ENCODE assay signal across 17 cellular contexts in the genomic region with DNA sequence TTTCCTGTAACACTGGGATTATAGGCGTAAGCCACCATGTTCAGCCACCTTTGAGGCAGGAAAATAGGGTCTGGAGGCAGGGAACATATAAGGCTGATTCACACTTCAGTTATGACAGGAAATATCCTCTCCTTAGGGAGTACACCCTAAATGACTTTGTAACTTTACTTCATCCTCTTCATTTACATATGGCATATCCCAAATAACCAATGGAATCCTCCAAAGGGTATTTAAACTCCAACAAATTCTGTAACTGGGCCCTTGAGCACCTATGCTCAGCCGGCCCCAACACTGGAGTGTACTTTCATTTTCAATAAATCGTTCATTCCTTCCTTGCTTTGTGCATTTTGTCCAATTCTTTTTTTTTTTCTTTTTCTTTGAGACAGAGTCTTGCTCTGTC. TPM values are rescaled to one million over a fixed set of nuclear protein-coding genes. Genes with fewer than 3 reads are reported as not detected.
DNase-seq lines count a peak whose midpoint lies in the region; ATAC-seq and TF ChIP-seq lines count a peak whose summit lies in the region.
"Had no signal": no experiment of that assay in that cellular context is flagged by ENCODE, and none has a peak within 500 bp of the region (broad histone marks: within the 10 kb centered on the region; RNA-seq: fewer than 3 reads in every experiment).

No MANE protein-coding gene starts in this region.

- no peak for TF ChIP-seq EP300 in SK-N-SH (IDR thresholded peaks at IDR 0.05; ENCODE audit: borderline replicate concordance in 1 of 2, low read depth in 1 of 2, low read length in 1 of 2)

- H3K27ac Mint-ChIP-seq in central memory CD8-positive, alpha-beta T cell (ENCODE audit: low read depth) = peak overlapping the region; percentile 59
- H3K27ac Mint-ChIP-seq in stimulated activated effector memory CD8-positive, alpha-beta T cell treated with anti-CD3 and anti-CD28 coated beads, Interleukin-12 subunit alpha, Interleukin-12 subunit beta, amount 100 ng/mL, for 72 hours = no peak overlapping the region
- H3K27ac Mint-ChIP-seq: CD8-positive, alpha-beta T cell had no signal

- no peak overlapping the region for H3K4me3 ChIP-seq in SK-N-SH (ENCODE audit: low read depth in 2 of 2, low read length in 1 of 2)
- peak overlapping the region; percentile 82 for H3K4me3 ChIP-seq in Loucy (ENCODE audit: low read length, poor library complexity, severe bottlenecking)
- H3K4me3 ChIP-seq in spleen = no peak overlapping the region

- TF ChIP-seq CTCF in SK-N-SH (IDR thresholded peaks at IDR 0.05) (no peak), Loucy (conservative IDR thresholded peaks at IDR 0.05; ENCODE audit: low read length) (no peak), spleen (IDR thresholded peaks at IDR 0.05 in 8 of 11, conservative IDR thresholded peaks at IDR 0.05 in 3 of 11) (no peak)

- intact Hi-C loops in spleen (cut with DNase I; ENCODE audit: low total_unique reads) = loop anchor here (10.0 kb wide), 2 partner anchors 104 to 284 kb away; no protein-coding TSS in a partner anchor

- H3K36me3 ChIP-seq in SK-N-SH (replicated peaks in 1 of 2; ENCODE audit: control insufficient read depth in 1 of 2, insufficient read depth in 2 of 2, low read length in 1 of 2) (peaks cover 11 to 22% of the 10 kb centered on the region in 2 experiments), Loucy (ENCODE audit: insufficient read depth, low read length) (peaks cover 12% of the 10 kb centered on the region; the same call in 1 of the 2 replicates), spleen (peaks cover 0 to 27% (median 26%) of the 10 kb centered on the region in 6 donors)

- no peak for TF ChIP-seq POLR2A in spleen (IDR thresholded peaks at IDR 0.05)

- no peaks in the 10 kb centered on the region for H4K20me1 ChIP-seq in SK-N-SH (ENCODE audit: insufficient read depth)
- H4K20me1 ChIP-seq in Loucy (ENCODE audit: insufficient read depth, low read length, poor library complexity, severe bottlenecking) = peaks cover 5% of the 10 kb centered on the region

- 85% methylated on average over 3 of the region's 3 CpGs for WGBS in SK-N-SH (ENCODE audit: low lambda C conversion rate)
- WGBS in spleen, 5 donors = 70 to 86% (median 77%) methylated on average over 3 of the region's 3 CpGs

- H3K4me2 ChIP-seq in SK-N-SH (no peak overlapping the region), Loucy (ENCODE audit: low read depth, low read length, poor library complexity, severe bottlenecking) (peak overlapping the region; percentile 87)

- no peaks in the 10 kb centered on the region for H3F3A ChIP-seq in SK-N-SH (replicated peaks; ENCODE audit: insufficient read depth)
- no peaks in the 10 kb centered on the region for H3F3A ChIP-seq in Loucy (ENCODE audit: low read depth)

- DNase-seq in SK-N-SH (no peak), NCI-H69 (lab: John Stamatoyannopoulos, UW) (no peak), spleen (no peak)
- no peak for DNase-seq in central memory CD8-positive, alpha-beta T cell (ENCODE audit: low spot score in 2 of 2)
- DNase-seq in stimulated activated effector memory CD8-positive, alpha-beta T cell treated with anti-CD3 and anti-CD28 coated beads, Interleukin-12 subunit alpha, Interleukin-12 subunit beta, amount 100 ng/mL, for 72 hours (ENCODE audit: low spot score in 2 of 2) = no peak
- DNase-seq: 8988T; activated CD4-positive, alpha-beta T cell treated with anti-CD3 and anti-CD28 coated beads for 4 hours; activated naive CD8-positive, alpha-beta T cell treated with anti-CD3 and anti-CD28 coated beads, Interleukin-2, amount 50 U/mL, for 24 hours; CD8-positive, alpha-beta T cell; central memory CD4-positive, alpha-beta T cell; endodermal cell; H7; NCI-H2081 treated with DMSO at 0.1 percent for 48 hours had no signal

- H3K4me1 Mint-ChIP-seq in central memory CD8-positive, alpha-beta T cell = peaks cover 31% of the 10 kb centered on the region
- peaks cover 34% of the 10 kb centered on the region for H3K4me1 Mint-ChIP-seq in stimulated activated effector memory CD8-positive, alpha-beta T cell treated with anti-CD3 and anti-CD28 coated beads, Interleukin-12 subunit alpha, Interleukin-12 subunit beta, amount 100 ng/mL, for 72 hours
- H3K4me1 Mint-ChIP-seq: endodermal cell had no signal

- H3K9ac ChIP-seq in SK-N-SH (no peak overlapping the region), Loucy (ENCODE audit: low read depth, low read length, poor library complexity, severe bottlenecking) (peak overlapping the region; percentile 83)

- CTCF ChIA-PET in SK-N-SH (lab: Yijun Ruan, JAX) = interaction anchor here (1.1 to 5.3 kb wide), 14 partner anchors 10 to 358 kb away, joined by 3 to 111 read pairs (median 19); a partner anchor contains a TSS

- no peaks in the 10 kb centered on the region for H3K9me2 ChIP-seq in SK-N-SH
- H3K9me2 ChIP-seq in Loucy (replicated peaks; ENCODE audit: low read depth, low read length) = no peaks in the 10 kb centered on the region

- H3K27ac ChIP-seq in SK-N-SH (ENCODE audit: low read depth in 2 of 2, low read length in 1 of 2) (no peak overlapping the region), spleen (peak overlapping the region in 3 of 8 donors; percentile 21 to 99 (median 95))

- H3K4me1 ChIP-seq in SK-N-SH (ENCODE audit: control insufficient read depth in 1 of 2, insufficient read depth in 2 of 2, low read depth in 1 of 2, low read length in 1 of 2) (peaks cover 6 to 8% of the 10 kb centered on the region in 2 experiments; a peak in 1 of 4 replicates), Loucy (ENCODE audit: insufficient read depth, low read length, poor library complexity, severe bottlenecking) (peaks cover 18% of the 10 kb centered on the region), spleen (peaks cover 9 to 56% (median 32%) of the 10 kb centered on the region in 6 donors)

- H3K36me3 Mint-ChIP-seq in central memory CD8-positive, alpha-beta T cell (ENCODE audit: insufficient read depth) = peaks cover 26% of the 10 kb centered on the region
- H3K36me3 Mint-ChIP-seq in stimulated activated effector memory CD8-positive, alpha-beta T cell treated with anti-CD3 and anti-CD28 coated beads, Interleukin-12 subunit alpha, Interleukin-12 subunit beta, amount 100 ng/mL, for 72 hours = peaks cover 45% of the 10 kb centered on the region

- no peaks in the 10 kb centered on the region for H3K27me3 Mint-ChIP-seq in central memory CD8-positive, alpha-beta T cell
- H3K27me3 Mint-ChIP-seq: activated naive CD8-positive, alpha-beta T cell treated with anti-CD3 and anti-CD28 coated beads, Interleukin-2, amount 50 U/mL, for 24 hours had no signal

- no peak for ATAC-seq in SK-N-SH treated with all-trans-retinoic acid at 6 μM for 48 hours
- ATAC-seq in central memory CD8-positive, alpha-beta T cell (replicated peaks; ENCODE audit: extremely low read depth, poor library complexity, severe bottlenecking) = no peak
- no peak for ATAC-seq in stimulated activated effector memory CD8-positive, alpha-beta T cell treated with anti-CD3 and anti-CD28 coated beads, Interleukin-12 subunit alpha, Interleukin-12 subunit beta, amount 100 ng/mL, for 72 hours
- no peak for ATAC-seq in GM18519 (IDR thresholded peaks at IDR 0.05; ENCODE audit: low FRiP score, unreplicated experiment)
- ATAC-seq: activated naive CD8-positive, alpha-beta T cell treated with anti-CD3 and anti-CD28 coated beads, Interleukin-2, amount 50 U/mL, for 24 hours; CD8-positive, alpha-beta T cell had no signal

- H3K79me2 ChIP-seq in SK-N-SH (ENCODE audit: insufficient read depth) (peaks cover 18% of the 10 kb centered on the region; the same call in 1 of the 2 replicates), Loucy (ENCODE audit: insufficient read depth, low read length) (peaks cover 28% of the 10 kb centered on the region)

- H3K9me3 ChIP-seq in SK-N-SH = no peaks in the 10 kb centered on the region
- no peaks in the 10 kb centered on the region for H3K9me3 ChIP-seq in Loucy (ENCODE audit: insufficient read depth, low read depth, low read length)
- no peaks in the 10 kb centered on the region for H3K9me3 ChIP-seq in spleen

- no peaks in the 10 kb centered on the region for H3K27me3 ChIP-seq in SK-N-SH (ENCODE audit: insufficient read depth)
- H3K27me3 ChIP-seq in Loucy (ENCODE audit: insufficient read depth, low read length, poor library complexity, severe bottlenecking) = no peaks in the 10 kb centered on the region
- H3K27me3 ChIP-seq in spleen (replicated peaks in 1 of 7) = no peaks in the 10 kb centered on the region

- POLR2A ChIA-PET in SK-N-SH (lab: Yijun Ruan, JAX) = no interaction called here

- H3K4me3 Mint-ChIP-seq in central memory CD8-positive, alpha-beta T cell = no peak overlapping the region
- H3K4me3 Mint-ChIP-seq in stimulated activated effector memory CD8-positive, alpha-beta T cell treated with anti-CD3 and anti-CD28 coated beads, Interleukin-12 subunit alpha, Interleukin-12 subunit beta, amount 100 ng/mL, for 72 hours = peak overlapping the region; percentile 89

- no peak for TF ChIP-seq RAD21 in SK-N-SH (IDR thresholded peaks at IDR 0.05; ENCODE audit: low read length)

- H2AFZ ChIP-seq in SK-N-SH (ENCODE audit: low read depth) = 0 out of 2 replicates have a peak overlapping the region, but pooled peaks have one; percentile 100
- no peak overlapping the region for H2AFZ ChIP-seq in Loucy (ENCODE audit: low read length)

- H3K9me3 Mint-ChIP-seq in central memory CD8-positive, alpha-beta T cell = no peaks in the 10 kb centered on the region
- H3K9me3 Mint-ChIP-seq in stimulated activated effector memory CD8-positive, alpha-beta T cell treated with anti-CD3 and anti-CD28 coated beads, Interleukin-12 subunit alpha, Interleukin-12 subunit beta, amount 100 ng/mL, for 72 hours = no peaks in the 10 kb centered on the region
- H3K9me3 Mint-ChIP-seq: activated naive CD8-positive, alpha-beta T cell treated with anti-CD3 and anti-CD28 coated beads, Interleukin-2, amount 50 U/mL, for 24 hours; CD8-positive, alpha-beta T cell; T-helper 2 cell treated with Interferon-gamma antibody and Interleukin-4, amounts not matched to agents 5 μg/mL and 100 μg/mL, for 36 hours had no signal

TF ChIP-seq in SK-N-SH treated with all-trans-retinoic acid at 6 μM for 48 hours, 23 proteins besides CTCF, POLR2A, EP300 and RAD21 (continues in another document):
- TF ChIP-seq TOX (CRISPR knock-in tag; IDR thresholded peaks at IDR 0.05; ENCODE audit: borderline replicate concordance) = no peak

RNA-seq across cellular contexts. Expression of a gene that starts 1.6 kb away (rescaled TPM):
- polyA plus RNA-seq in SK-N-SH (2012; rRNA removed) (44.5 and 51.9 TPM in 2 replicates), spleen (100 to 1,000 TPM in 1 of 3 donors, 10 to 100 TPM in 2; 55.3 to 103 (median 72.4) TPM)
- 22.3 and 30.2 TPM in 2 replicates for polyA plus RNA-seq in SK-N-SH (2012; cell fraction: cytosol; rRNA removed)
- 94.6 and 147 TPM in 2 replicates for polyA plus RNA-seq in SK-N-SH (2012; cell fraction: nucleus; rRNA removed)
- 10 to 100 TPM; 55.0 to 85.8 (median 63.6) TPM for total RNA-seq in spleen

RNA-seq across cellular contexts. Expression of a gene that starts 10.2 kb away (rescaled TPM):
- polyA plus RNA-seq in SK-N-SH (2012; rRNA removed) = 43.9 and 50.9 TPM in 2 replicates
- 22.5 and 37.5 TPM in 2 replicates for polyA plus RNA-seq in SK-N-SH (2012; cell fraction: cytosol; rRNA removed)
- 169 and 187 TPM in 2 replicates for polyA plus RNA-seq in SK-N-SH (2012; cell fraction: nucleus; rRNA removed)
- 100 to 1,000 TPM in 2 of 7 donors, 10 to 100 TPM in 5; 51.0 to 141 (median 54.4) TPM for total RNA-seq in spleen
- polyA plus RNA-seq in spleen = 100 to 1,000 TPM in 2 of 3 donors, 10 to 100 TPM in 1; 56.3 to 124 (median 112) TPM

RNA-seq across cellular contexts. Expression of a gene that starts 47.7 kb away (rescaled TPM):
- polyA plus RNA-seq in SK-N-SH (2012; rRNA removed) (28.1 and 49.5 TPM in 2 replicates), spleen (10 to 100 TPM; 25.8 to 43.0 (median 25.9) TPM)
- polyA plus RNA-seq in SK-N-SH (2012; cell fraction: cytosol; rRNA removed) = 26.3 and 37.8 TPM in 2 replicates
- polyA plus RNA-seq in SK-N-SH (2012; cell fraction: nucleus; rRNA removed) = 129 and 139 TPM in 2 replicates
- total RNA-seq in spleen = 100 to 1,000 TPM in 1 of 7 donors, 10 to 100 TPM in 6; 68.2 to 115 (median 85.3) TPM
